Comparison of ENCODE assay signal across 1 cellular context in the genomic region with DNA sequence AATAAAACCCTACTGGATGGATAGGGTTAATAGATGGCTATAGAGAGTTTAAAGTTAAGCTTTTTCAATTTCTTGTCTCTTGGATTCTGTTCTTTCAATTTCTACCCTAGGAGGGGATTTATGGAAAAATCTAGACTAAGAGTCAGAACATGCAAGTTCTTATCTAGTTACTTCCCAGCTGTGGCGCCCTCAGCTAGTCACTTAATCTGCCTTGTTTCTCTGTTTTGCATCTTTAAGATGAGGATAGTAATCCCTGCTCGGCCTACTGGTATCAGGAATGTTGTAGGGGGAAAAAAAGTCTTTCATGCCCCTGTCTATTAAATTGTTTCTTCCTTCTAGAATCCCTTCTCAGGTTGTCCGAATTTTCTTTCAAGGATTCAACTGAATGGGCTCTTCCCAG.
TF ChIP-seq lines count a peak whose summit lies in the region.

No MANE protein-coding gene starts in this region.

TF ChIP-seq in GM23338, 12 proteins besides CTCF, POLR2A, EP300 and RAD21 (continued from another document):
- TF ChIP-seq, protein P1, sequence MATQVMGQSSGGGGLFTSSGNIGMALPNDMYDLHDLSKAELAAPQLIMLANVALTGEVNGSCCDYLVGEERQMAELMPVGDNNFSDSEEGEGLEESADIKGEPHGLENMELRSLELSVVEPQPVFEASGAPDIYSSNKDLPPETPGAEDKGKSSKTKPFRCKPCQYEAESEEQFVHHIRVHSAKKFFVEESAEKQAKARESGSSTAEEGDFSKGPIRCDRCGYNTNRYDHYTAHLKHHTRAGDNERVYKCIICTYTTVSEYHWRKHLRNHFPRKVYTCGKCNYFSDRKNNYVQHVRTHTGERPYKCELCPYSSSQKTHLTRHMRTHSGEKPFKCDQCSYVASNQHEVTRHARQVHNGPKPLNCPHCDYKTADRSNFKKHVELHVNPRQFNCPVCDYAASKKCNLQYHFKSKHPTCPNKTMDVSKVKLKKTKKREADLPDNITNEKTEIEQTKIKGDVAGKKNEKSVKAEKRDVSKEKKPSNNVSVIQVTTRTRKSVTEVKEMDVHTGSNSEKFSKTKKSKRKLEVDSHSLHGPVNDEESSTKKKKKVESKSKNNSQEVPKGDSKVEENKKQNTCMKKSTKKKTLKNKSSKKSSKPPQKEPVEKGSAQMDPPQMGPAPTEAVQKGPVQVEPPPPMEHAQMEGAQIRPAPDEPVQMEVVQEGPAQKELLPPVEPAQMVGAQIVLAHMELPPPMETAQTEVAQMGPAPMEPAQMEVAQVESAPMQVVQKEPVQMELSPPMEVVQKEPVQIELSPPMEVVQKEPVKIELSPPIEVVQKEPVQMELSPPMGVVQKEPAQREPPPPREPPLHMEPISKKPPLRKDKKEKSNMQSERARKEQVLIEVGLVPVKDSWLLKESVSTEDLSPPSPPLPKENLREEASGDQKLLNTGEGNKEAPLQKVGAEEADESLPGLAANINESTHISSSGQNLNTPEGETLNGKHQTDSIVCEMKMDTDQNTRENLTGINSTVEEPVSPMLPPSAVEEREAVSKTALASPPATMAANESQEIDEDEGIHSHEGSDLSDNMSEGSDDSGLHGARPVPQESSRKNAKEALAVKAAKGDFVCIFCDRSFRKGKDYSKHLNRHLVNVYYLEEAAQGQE (IDR thresholded peaks at IDR 0.05; ENCODE audit: unreplicated experiment) = no peak
- no peak for TF ChIP-seq STAT1 (IDR thresholded peaks at IDR 0.05; ENCODE audit: unreplicated experiment)
- no peak for TF ChIP-seq ZNF114 (CRISPR knock-in tag; IDR thresholded peaks at IDR 0.05)
- TF ChIP-seq, protein P2, sequence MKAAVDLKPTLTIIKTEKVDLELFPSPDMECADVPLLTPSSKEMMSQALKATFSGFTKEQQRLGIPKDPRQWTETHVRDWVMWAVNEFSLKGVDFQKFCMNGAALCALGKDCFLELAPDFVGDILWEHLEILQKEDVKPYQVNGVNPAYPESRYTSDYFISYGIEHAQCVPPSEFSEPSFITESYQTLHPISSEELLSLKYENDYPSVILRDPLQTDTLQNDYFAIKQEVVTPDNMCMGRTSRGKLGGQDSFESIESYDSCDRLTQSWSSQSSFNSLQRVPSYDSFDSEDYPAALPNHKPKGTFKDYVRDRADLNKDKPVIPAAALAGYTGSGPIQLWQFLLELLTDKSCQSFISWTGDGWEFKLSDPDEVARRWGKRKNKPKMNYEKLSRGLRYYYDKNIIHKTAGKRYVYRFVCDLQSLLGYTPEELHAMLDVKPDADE (IDR thresholded peaks at IDR 0.05) = no peak
TF ChIP-seq in GM23338: peak in this region for 0.
